15 cellular contexts compared by ENCODE assay signal in genomic region chr2:38775921-38776225, GRCh38. TPM values are rescaled to one million over a fixed set of nuclear protein-coding genes. Genes with fewer than 3 reads are reported as not detected.
DNase-seq lines count a peak whose midpoint lies in the region; ATAC-seq and TF ChIP-seq lines count a peak whose summit lies in the region.
"Had no signal": no experiment of that assay in that cellular context is flagged by ENCODE, and none has a peak within 500 bp of the region (broad histone marks: within the 10 kb centered on the region; RNA-seq: fewer than 3 reads in every experiment).

No MANE protein-coding gene starts in this region.

- no peak overlapping the region for H3K4me3 ChIP-seq in A673 (ENCODE audit: low read depth, low read length, poor library complexity, severe bottlenecking)
- no peak overlapping the region for H3K4me3 ChIP-seq in CD4-positive, CD25-positive, alpha-beta regulatory T cell (ENCODE audit: low read depth, low read length)
- no peak overlapping the region for H3K4me3 ChIP-seq in breast epithelium

- no TSS peak for BruUV-seq in A673 (replicated peaks; lab: Mats Ljungman, UMichigan)

- H3K4me1 Mint-ChIP-seq in CD4-positive, CD25-positive, alpha-beta regulatory T cell, result peaks cover 6 to 18% (median 14%) of the 10 kb centered on the region in 4 donors
- H3K4me1 Mint-ChIP-seq in activated T-helper 1 cell treated with anti-CD3 and anti-CD28 coated beads, Interleukin-12 subunit alpha, Interleukin-12 subunit beta, Interleukin-2, Interleukin-4 antibody, amounts not matched to agents 30 ng/mL and 10 ng/mL and 1 ng/mL, durations not matched to agents 14 hours and 24 hours and 36 hours (ENCODE audit: low read depth), result peaks cover 16% of the 10 kb centered on the region
- H3K4me1 Mint-ChIP-seq in neural crest cell, result peaks cover 12% of the 10 kb centered on the region

- H3K27ac Mint-ChIP-seq in CD4-positive, CD25-positive, alpha-beta regulatory T cell, result no peak overlapping the region
- H3K27ac Mint-ChIP-seq in activated T-helper 1 cell treated with anti-CD3 and anti-CD28 coated beads, Interleukin-12 subunit alpha, Interleukin-12 subunit beta, Interleukin-2, Interleukin-4 antibody, amounts not matched to agents 30 ng/mL and 10 ng/mL and 1 ng/mL, durations not matched to agents 14 hours and 24 hours and 36 hours, result no peak overlapping the region
- no peak overlapping the region for H3K27ac Mint-ChIP-seq in neural crest cell (ENCODE audit: unreplicated experiment)

- intact Hi-C loops in A673 (cut with micrococcal nuclease; ENCODE audit: unreplicated experiment), result no loop called here
- intact Hi-C loops in activated T-helper 1 cell treated with anti-CD3 and anti-CD28 coated beads, Interleukin-12 subunit alpha, Interleukin-12 subunit beta, Interleukin-2, Interleukin-4 antibody, amounts not matched to agents 30 ng/mL and 10 ng/mL and 1 ng/mL, durations not matched to agents 14 hours and 24 hours and 36 hours (cut with micrococcal nuclease), result loop anchor here (5.0 kb wide), 1 partner anchor 451 kb away; no protein-coding TSS in a partner anchor
- intact Hi-C loops in breast epithelium (cut with DNase I; ENCODE audit: low total_unique reads), result no loop called here

- DNase-seq in A673 (ENCODE audit: low spot score), result no peak
- DNase-seq in CD4-positive, CD25-positive, alpha-beta regulatory T cell, result no peak
- DNase-seq in activated T-helper 1 cell treated with anti-CD3 and anti-CD28 coated beads, Interleukin-12 subunit alpha, Interleukin-12 subunit beta, Interleukin-2, Interleukin-4 antibody, amounts not matched to agents 30 ng/mL and 10 ng/mL and 1 ng/mL, durations not matched to agents 14 hours and 24 hours and 36 hours (ENCODE audit: low spot score), result no peak
- no peak for DNase-seq in neural crest cell (ENCODE audit: low read depth, low spot score)
- DNase-seq in breast epithelium (ENCODE audit: low spot score in 2 of 2), result no peak
- no peak for DNase-seq in globus pallidus (ENCODE audit: low spot score)
- DNase-seq: Calu3; GF-D8; MV-4-11; NCI-H1694 treated with DMSO at 0.1 percent for 48 hours; NK-92 treated with Interleukin-12 subunit alpha and Interleukin-12 subunit beta, amount 100 ng/mL, for 24 hours; OCI-M1; Right ventricle myocardium superior had no signal

- H3K4me1 ChIP-seq in A673 (ENCODE audit: insufficient read depth, low read length, poor library complexity, severe bottlenecking), result peaks cover 18% of the 10 kb centered on the region
- H3K4me1 ChIP-seq in CD4-positive, CD25-positive, alpha-beta regulatory T cell (ENCODE audit: control insufficient read depth, insufficient read depth, low read length, poor library complexity, severe bottlenecking), result peaks cover 13% of the 10 kb centered on the region
- no peaks in the 10 kb centered on the region for H3K4me1 ChIP-seq in breast epithelium

- no peak for ATAC-seq in CD4-positive, CD25-positive, alpha-beta regulatory T cell (ENCODE audit: low read depth in 2 of 2)
- no peak for ATAC-seq in GM21576 (IDR thresholded peaks at IDR 0.05; ENCODE audit: unreplicated experiment)

- TF ChIP-seq CTCF in A673 (conservative IDR thresholded peaks at IDR 0.05; ENCODE audit: low read depth, low read length) (no peak), neural crest cell (conservative IDR thresholded peaks at IDR 0.05) (no peak), breast epithelium (IDR thresholded peaks at IDR 0.05) (no peak)

- H3K27me3 ChIP-seq in A673 (replicated peaks; ENCODE audit: insufficient read depth, low read depth, low read length, poor library complexity) (no peaks in the 10 kb centered on the region), breast epithelium (no peaks in the 10 kb centered on the region)
- peaks cover 10% of the 10 kb centered on the region for H3K27me3 ChIP-seq in CD4-positive, CD25-positive, alpha-beta regulatory T cell (ENCODE audit: control insufficient read depth, insufficient read depth, low read length)

- peaks cover 33% of the 10 kb centered on the region for H3K27me3 Mint-ChIP-seq in CD4-positive, CD25-positive, alpha-beta regulatory T cell
- H3K27me3 Mint-ChIP-seq in activated T-helper 1 cell treated with anti-CD3 and anti-CD28 coated beads, Interleukin-12 subunit alpha, Interleukin-12 subunit beta, Interleukin-2, Interleukin-4 antibody, amounts not matched to agents 30 ng/mL and 10 ng/mL and 1 ng/mL, durations not matched to agents 14 hours and 24 hours and 36 hours (ENCODE audit: insufficient read depth), result peaks cover 16% of the 10 kb centered on the region
- H3K27me3 Mint-ChIP-seq in neural crest cell (ENCODE audit: low read depth), result peaks cover 25% of the 10 kb centered on the region

- H3K9me3 Mint-ChIP-seq in CD4-positive, CD25-positive, alpha-beta regulatory T cell, result no peaks in the 10 kb centered on the region
- H3K9me3 Mint-ChIP-seq in activated T-helper 1 cell treated with anti-CD3 and anti-CD28 coated beads, Interleukin-12 subunit alpha, Interleukin-12 subunit beta, Interleukin-2, Interleukin-4 antibody, amounts not matched to agents 30 ng/mL and 10 ng/mL and 1 ng/mL, durations not matched to agents 14 hours and 24 hours and 36 hours, result no peaks in the 10 kb centered on the region
- no peaks in the 10 kb centered on the region for H3K9me3 Mint-ChIP-seq in neural crest cell

- H3K9me3 ChIP-seq in A673 (ENCODE audit: low read depth, low read length, poor library complexity, severe bottlenecking) (no peaks in the 10 kb centered on the region), breast epithelium (no peaks in the 10 kb centered on the region)
- no peaks in the 10 kb centered on the region for H3K9me3 ChIP-seq in CD4-positive, CD25-positive, alpha-beta regulatory T cell (ENCODE audit: control insufficient read depth in 2 of 2, low read length in 2 of 2)

- H3K4me3 Mint-ChIP-seq in CD4-positive, CD25-positive, alpha-beta regulatory T cell, result peak overlapping the region in 3 of 4 donors; percentile 47 to 85 (median 62)
- H3K4me3 Mint-ChIP-seq in activated T-helper 1 cell treated with anti-CD3 and anti-CD28 coated beads, Interleukin-12 subunit alpha, Interleukin-12 subunit beta, Interleukin-2, Interleukin-4 antibody, amounts not matched to agents 30 ng/mL and 10 ng/mL and 1 ng/mL, durations not matched to agents 14 hours and 24 hours and 36 hours, result peak overlapping the region; percentile 53
- peak overlapping the region; percentile 80 for H3K4me3 Mint-ChIP-seq in neural crest cell

- TF ChIP-seq POLR2A in breast epithelium (IDR thresholded peaks at IDR 0.05), result no peak

- CTCF ChIA-PET in A673 (lab: Charles Lee), result no interaction called here

- H3K36me3 Mint-ChIP-seq in CD4-positive, CD25-positive, alpha-beta regulatory T cell, result peaks cover under 1% of the 10 kb centered on the region
- peaks cover 9% of the 10 kb centered on the region for H3K36me3 Mint-ChIP-seq in activated T-helper 1 cell treated with anti-CD3 and anti-CD28 coated beads, Interleukin-12 subunit alpha, Interleukin-12 subunit beta, Interleukin-2, Interleukin-4 antibody, amounts not matched to agents 30 ng/mL and 10 ng/mL and 1 ng/mL, durations not matched to agents 14 hours and 24 hours and 36 hours (ENCODE audit: low read depth)
- no peaks in the 10 kb centered on the region for H3K36me3 Mint-ChIP-seq in neural crest cell (ENCODE audit: low read depth)

- H3K27ac ChIP-seq in A673 (ENCODE audit: low read depth, low read length, poor library complexity, severe bottlenecking), result peak overlapping the region; percentile 23
- H3K27ac ChIP-seq in CD4-positive, CD25-positive, alpha-beta regulatory T cell (ENCODE audit: insufficient read depth, low read length, poor library complexity, severe bottlenecking), result no peak overlapping the region
- no peak overlapping the region for H3K27ac ChIP-seq in breast epithelium
- H3K27ac ChIP-seq: KMS-11 had no signal

- H3K36me3 ChIP-seq in A673 (ENCODE audit: insufficient read depth, low read length, poor library complexity, severe bottlenecking), result no peaks in the 10 kb centered on the region
- H3K36me3 ChIP-seq in CD4-positive, CD25-positive, alpha-beta regulatory T cell (ENCODE audit: control insufficient read depth, insufficient read depth, low read length), result no peaks in the 10 kb centered on the region
- no peaks in the 10 kb centered on the region for H3K36me3 ChIP-seq in breast epithelium

- POLR2A ChIA-PET in A673 (lab: Charles Lee; ENCODE audit: low non-redundant PET), result interaction anchor here (0.7 kb wide), 1 partner anchor 24 kb away, joined by 8 read pairs; the partner anchor contains the start of gene SRSF7

RNA-seq across cellular contexts. Expression of gene GEMIN6, which starts 2.1 kb away (rescaled TPM):
- total RNA-seq in A673 (2021) (27.9 and 31.1 TPM in 2 replicates), neural crest cell (20.8 and 24.1 TPM in 2 replicates), breast epithelium (1 to 10 TPM; 5.6 to 7.6 (median 7.2) TPM)
- 5.1 TPM for total RNA-seq in CD4-positive, CD25-positive, alpha-beta regulatory T cell
- 10 to 100 TPM; 13.4 to 20.6 (median 15.3) TPM for polyA plus RNA-seq in CD4-positive, CD25-positive, alpha-beta regulatory T cell
- 34.9 and 36.0 TPM in 2 replicates for total RNA-seq in activated T-helper 1 cell treated with anti-CD3 and anti-CD28 coated beads, Interleukin-12 subunit alpha, Interleukin-12 subunit beta, Interleukin-2, Interleukin-4 antibody, amounts not matched to agents 30 ng/mL and 10 ng/mL and 1 ng/mL, durations not matched to agents 14 hours and 24 hours and 36 hours

RNA-seq across cellular contexts. Expression of gene SRSF7, which starts 24.7 kb away (rescaled TPM):
- total RNA-seq in A673 (2021) (320 and 355 TPM in 2 replicates), neural crest cell (347 and 356 TPM in 2 replicates), breast epithelium (100 to 1,000 TPM in 2 of 3 donors, 10 to 100 TPM in 1; 82.6 to 135 (median 116) TPM)
- 584 TPM for total RNA-seq in CD4-positive, CD25-positive, alpha-beta regulatory T cell
- 100 to 1,000 TPM; 186 to 278 (median 203) TPM for polyA plus RNA-seq in CD4-positive, CD25-positive, alpha-beta regulatory T cell
- total RNA-seq in activated T-helper 1 cell treated with anti-CD3 and anti-CD28 coated beads, Interleukin-12 subunit alpha, Interleukin-12 subunit beta, Interleukin-2, Interleukin-4 antibody, amounts not matched to agents 30 ng/mL and 10 ng/mL and 1 ng/mL, durations not matched to agents 14 hours and 24 hours and 36 hours, result 417 and 422 TPM in 2 replicates
